In genomic region chr3:89699771-89700170, GRCh38 we compare ENCODE assay signal across 18 cellular contexts.
DNase-seq lines count a peak whose midpoint lies in the region; ATAC-seq, FAIRE-seq and TF ChIP-seq lines count a peak whose summit lies in the region.
"Had no signal": no experiment of that assay in that cellular context is flagged by ENCODE, and none has a peak within 500 bp of the region (broad histone marks: within the 10 kb centered on the region; RNA-seq: fewer than 3 reads in every experiment).

No MANE protein-coding gene starts in this region.

- DNase-seq in NCI-H345 (lab: John Stamatoyannopoulos, UW), result peak; percentile 8
- no peak for DNase-seq in NCI-H345 treated with DMSO at 0.1 percent for 48 hours (lab: John Stamatoyannopoulos, UW; ENCODE audit: unreplicated experiment)
- peak; percentile 12 for DNase-seq in LHCN-M2 (ENCODE audit: low read depth)
- DNase-seq in choroid plexus epithelial cell (ENCODE audit: low read depth), result peak; percentile 37
- peak in 4 of 6 donors; percentile 4 to 55 (median 19) for DNase-seq in pancreas
- DNase-seq in MV-4-11 (lab: John Stamatoyannopoulos, UW), result no peak
- DNase-seq in GM12892 (ENCODE audit: insufficient read length), result no peak
- DNase-seq: C1 segment of cervical spinal cord, DMS53, NCI-H1105, NCI-H187, NCI-H2171 treated with DMSO at 0.1 percent for 48 hours, NCI-H510A treated with DMSO at 0.1 percent for 48 hours, SIG-M5 had no signal

- intact Hi-C loops in pancreas (cut with DNase I), result no loop called here

- no peaks in the 10 kb centered on the region for H3K36me3 ChIP-seq in pancreas
- H3K36me3 ChIP-seq: Peyer's patch had no signal

- H3K4me3 ChIP-seq in choroid plexus epithelial cell (ENCODE audit: low read depth, low read length) (no peak overlapping the region), pancreas (no peak overlapping the region)
- H3K4me3 ChIP-seq: GM12878, K562, Peyer's patch had no signal

- ATAC-seq in pancreas (no peak), HG02588 (IDR thresholded peaks at IDR 0.05; ENCODE audit: unreplicated experiment) (no peak)
- ATAC-seq: GM12878, K562 had no signal

- H3K27ac ChIP-seq in pancreas, result no peak overlapping the region

- no peak for TF ChIP-seq CTCF in choroid plexus epithelial cell (conservative IDR thresholded peaks at IDR 0.05; ENCODE audit: low read depth, low read length)
- no peak for TF ChIP-seq CTCF in pancreas (IDR thresholded peaks at IDR 0.05)

- no peaks in the 10 kb centered on the region for H3K4me1 ChIP-seq in pancreas

- H3K9me3 ChIP-seq in pancreas, result no peaks in the 10 kb centered on the region
- H3K9me3 ChIP-seq: Peyer's patch had no signal

- FAIRE-seq in pancreas (lab: Jason Lieb, UNC), result no peak
- FAIRE-seq in GM12892 (lab: Jason Lieb, UNC), result no peak
- FAIRE-seq: GM12878, K562 had no signal

- whole genome bisulfite sequencing in pancreas, 2 donors, result 41 to 63% methylated on average over 1 of the region's 1 CpG

- no peak for TF ChIP-seq POLR2A in GM12892 (IDR thresholded peaks at IDR 0.05; ENCODE audit: low read depth, low read length)

- H3K27me3 ChIP-seq in pancreas, result no peaks in the 10 kb centered on the region
- H3K27me3 ChIP-seq: Peyer's patch had no signal

Comparison
In these comparisons a context has a peak if more than half of its experiments do, and no peak if none do; other contexts are left out.
1. DNase-seq: peak in NCI-H345 (single experiment), LHCN-M2 (single experiment), choroid plexus epithelial cell (single experiment) and pancreas (4 of 6); none in NCI-H345 treated with DMSO at 0.1 percent for 48 hours (single experiment), MV-4-11 (single experiment) and GM12892 (single experiment).